In the genomic region with DNA sequence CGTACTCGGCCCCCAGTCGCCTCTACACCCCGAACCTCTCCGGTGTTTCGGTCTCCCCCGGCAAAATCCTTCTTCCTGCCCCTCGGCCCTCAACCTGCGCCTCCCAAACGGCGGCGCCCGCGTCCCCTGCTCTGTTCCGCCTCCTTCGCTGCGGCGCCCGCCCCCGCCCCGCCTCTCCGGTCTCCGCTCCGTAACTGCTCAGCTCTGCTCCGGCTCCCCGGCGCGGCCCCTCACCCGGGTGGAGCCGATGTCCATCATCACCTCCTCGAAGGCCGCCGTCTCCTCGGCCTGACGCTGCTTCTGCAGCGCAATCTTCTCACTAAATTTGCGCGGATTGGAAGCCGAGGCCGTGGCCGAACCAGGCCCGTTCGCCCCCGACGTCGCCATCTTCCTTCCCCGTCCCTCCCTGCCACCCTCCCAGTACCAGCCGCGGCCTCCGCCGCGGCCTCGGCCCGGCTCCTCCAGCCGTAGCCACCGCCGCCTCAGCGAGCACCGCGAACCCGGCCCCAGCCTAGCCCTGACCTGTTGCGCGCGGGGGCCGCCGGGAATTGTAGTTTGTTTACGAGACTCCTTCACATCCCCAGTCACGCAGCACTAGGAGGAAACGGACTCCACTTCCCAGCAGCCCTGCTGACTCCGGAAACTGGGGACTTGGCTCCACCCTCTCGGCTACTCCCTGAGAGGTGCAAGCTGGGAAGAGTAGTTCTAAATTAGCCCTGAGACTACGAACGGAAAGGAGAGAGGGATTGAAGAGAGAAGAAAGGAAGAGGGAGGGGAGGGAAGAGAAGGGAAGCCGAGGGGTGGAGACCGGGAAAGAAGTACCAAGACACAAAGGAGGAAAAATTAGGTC, we compare ENCODE assay signal across 1 cellular context.
A peak's percentile ranks its signal among the peaks of the same experiment; 100 is the strongest.
TF ChIP-seq lines count a peak whose summit lies in the region.

A gene with protein sequence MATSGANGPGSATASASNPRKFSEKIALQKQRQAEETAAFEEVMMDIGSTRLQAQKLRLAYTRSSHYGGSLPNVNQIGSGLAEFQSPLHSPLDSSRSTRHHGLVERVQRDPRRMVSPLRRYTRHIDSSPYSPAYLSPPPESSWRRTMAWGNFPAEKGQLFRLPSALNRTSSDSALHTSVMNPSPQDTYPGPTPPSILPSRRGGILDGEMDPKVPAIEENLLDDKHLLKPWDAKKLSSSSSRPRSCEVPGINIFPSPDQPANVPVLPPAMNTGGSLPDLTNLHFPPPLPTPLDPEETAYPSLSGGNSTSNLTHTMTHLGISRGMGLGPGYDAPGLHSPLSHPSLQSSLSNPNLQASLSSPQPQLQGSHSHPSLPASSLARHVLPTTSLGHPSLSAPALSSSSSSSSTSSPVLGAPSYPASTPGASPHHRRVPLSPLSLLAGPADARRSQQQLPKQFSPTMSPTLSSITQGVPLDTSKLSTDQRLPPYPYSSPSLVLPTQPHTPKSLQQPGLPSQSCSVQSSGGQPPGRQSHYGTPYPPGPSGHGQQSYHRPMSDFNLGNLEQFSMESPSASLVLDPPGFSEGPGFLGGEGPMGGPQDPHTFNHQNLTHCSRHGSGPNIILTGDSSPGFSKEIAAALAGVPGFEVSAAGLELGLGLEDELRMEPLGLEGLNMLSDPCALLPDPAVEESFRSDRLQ (minus strand): TSS at position 502 of the 850 bp plus-strand sequence. CDS start 115 bp downstream, at position 387.

TF ChIP-seq in liver, 16 proteins besides CTCF, POLR2A, EP300 and RAD21 (continued from another document):
- TF ChIP-seq, protein P1, sequence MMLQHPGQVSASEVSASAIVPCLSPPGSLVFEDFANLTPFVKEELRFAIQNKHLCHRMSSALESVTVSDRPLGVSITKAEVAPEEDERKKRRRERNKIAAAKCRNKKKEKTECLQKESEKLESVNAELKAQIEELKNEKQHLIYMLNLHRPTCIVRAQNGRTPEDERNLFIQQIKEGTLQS (IDR thresholded peaks at IDR 0.05), result no peak
- peak; percentile 9 to 10 for TF ChIP-seq HNF4A (conservative IDR thresholded peaks at IDR 0.05)
- TF ChIP-seq YY1 (IDR thresholded peaks at IDR 0.05), result peak; percentile 74
- TF ChIP-seq, protein P2, sequence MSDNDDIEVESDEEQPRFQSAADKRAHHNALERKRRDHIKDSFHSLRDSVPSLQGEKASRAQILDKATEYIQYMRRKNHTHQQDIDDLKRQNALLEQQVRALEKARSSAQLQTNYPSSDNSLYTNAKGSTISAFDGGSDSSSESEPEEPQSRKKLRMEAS (IDR thresholded peaks at IDR 0.05), result peak; percentile 64
- TF ChIP-seq, protein P3, sequence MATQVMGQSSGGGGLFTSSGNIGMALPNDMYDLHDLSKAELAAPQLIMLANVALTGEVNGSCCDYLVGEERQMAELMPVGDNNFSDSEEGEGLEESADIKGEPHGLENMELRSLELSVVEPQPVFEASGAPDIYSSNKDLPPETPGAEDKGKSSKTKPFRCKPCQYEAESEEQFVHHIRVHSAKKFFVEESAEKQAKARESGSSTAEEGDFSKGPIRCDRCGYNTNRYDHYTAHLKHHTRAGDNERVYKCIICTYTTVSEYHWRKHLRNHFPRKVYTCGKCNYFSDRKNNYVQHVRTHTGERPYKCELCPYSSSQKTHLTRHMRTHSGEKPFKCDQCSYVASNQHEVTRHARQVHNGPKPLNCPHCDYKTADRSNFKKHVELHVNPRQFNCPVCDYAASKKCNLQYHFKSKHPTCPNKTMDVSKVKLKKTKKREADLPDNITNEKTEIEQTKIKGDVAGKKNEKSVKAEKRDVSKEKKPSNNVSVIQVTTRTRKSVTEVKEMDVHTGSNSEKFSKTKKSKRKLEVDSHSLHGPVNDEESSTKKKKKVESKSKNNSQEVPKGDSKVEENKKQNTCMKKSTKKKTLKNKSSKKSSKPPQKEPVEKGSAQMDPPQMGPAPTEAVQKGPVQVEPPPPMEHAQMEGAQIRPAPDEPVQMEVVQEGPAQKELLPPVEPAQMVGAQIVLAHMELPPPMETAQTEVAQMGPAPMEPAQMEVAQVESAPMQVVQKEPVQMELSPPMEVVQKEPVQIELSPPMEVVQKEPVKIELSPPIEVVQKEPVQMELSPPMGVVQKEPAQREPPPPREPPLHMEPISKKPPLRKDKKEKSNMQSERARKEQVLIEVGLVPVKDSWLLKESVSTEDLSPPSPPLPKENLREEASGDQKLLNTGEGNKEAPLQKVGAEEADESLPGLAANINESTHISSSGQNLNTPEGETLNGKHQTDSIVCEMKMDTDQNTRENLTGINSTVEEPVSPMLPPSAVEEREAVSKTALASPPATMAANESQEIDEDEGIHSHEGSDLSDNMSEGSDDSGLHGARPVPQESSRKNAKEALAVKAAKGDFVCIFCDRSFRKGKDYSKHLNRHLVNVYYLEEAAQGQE (IDR thresholded peaks at IDR 0.05), result peak; percentile 40
- peak in 1 of 2 donors; percentile 45 for TF ChIP-seq EGR1 (IDR thresholded peaks at IDR 0.05; ENCODE audit: low read depth in 2 of 2)
- TF ChIP-seq NR2F2 (IDR thresholded peaks at IDR 0.05), result peak; percentile 72
- peak; percentile 69 for TF ChIP-seq SP1 (IDR thresholded peaks at IDR 0.05)
- no peak for TF ChIP-seq HNF4G (IDR thresholded peaks at IDR 0.05)
- TF ChIP-seq FOXA1 (IDR thresholded peaks at IDR 0.05), result peak; percentile 16
- no peak for TF ChIP-seq TAF1 (conservative IDR thresholded peaks at IDR 0.05)
